12 cellular contexts compared by ENCODE assay signal in genomic region chr7:124762611-124763143, GRCh38. TPM values are rescaled to one million over a fixed set of nuclear protein-coding genes. Genes with fewer than 3 reads are reported as not detected.
A peak's percentile ranks its signal among the peaks of the same experiment; 100 is the strongest.
DNase-seq lines count a peak whose midpoint lies in the region; ATAC-seq and TF ChIP-seq lines count a peak whose summit lies in the region.
"Had no signal": no experiment of that assay in that cellular context is flagged by ENCODE, and none has a peak within 500 bp of the region (broad histone marks: within the 10 kb centered on the region; RNA-seq: fewer than 3 reads in every experiment).

No MANE protein-coding gene starts in this region.

- TF ChIP-seq RAD21 in SK-N-SH (IDR thresholded peaks at IDR 0.05; ENCODE audit: low read length): no peak

- no peak for TF ChIP-seq EP300 in SK-N-SH (IDR thresholded peaks at IDR 0.05; ENCODE audit: borderline replicate concordance in 1 of 2, low read depth in 1 of 2, low read length in 1 of 2)

- 50% methylated on average over 4 of the region's 4 CpGs for WGBS in SK-N-SH (ENCODE audit: low lambda C conversion rate)

- H3K9me3 Mint-ChIP-seq in activated CD8-positive, alpha-beta T cell treated with anti-CD3 and anti-CD28 coated beads, Interleukin-2, amount 10 ng/mL, durations not matched to agents 7 days and 5 days (ENCODE audit: insufficient read depth): no peaks in the 10 kb centered on the region

- H3K4me3 ChIP-seq in SK-N-SH (ENCODE audit: low read depth in 2 of 2, low read length in 1 of 2): no peak overlapping the region
- no peak overlapping the region for H3K4me3 ChIP-seq in colonic mucosa
- no peak overlapping the region for H3K4me3 ChIP-seq in upper lobe of right lung

- H3K36me3 ChIP-seq in SK-N-SH (replicated peaks in 1 of 2; ENCODE audit: control insufficient read depth in 1 of 2, insufficient read depth in 2 of 2, low read length in 1 of 2): no peaks in the 10 kb centered on the region
- no peaks in the 10 kb centered on the region for H3K36me3 ChIP-seq in colonic mucosa
- no peaks in the 10 kb centered on the region for H3K36me3 ChIP-seq in upper lobe of right lung

- H3K27me3 ChIP-seq in SK-N-SH (ENCODE audit: insufficient read depth): peaks cover 24% of the 10 kb centered on the region
- peaks cover 8% of the 10 kb centered on the region for H3K27me3 ChIP-seq in colonic mucosa
- peaks cover 43% of the 10 kb centered on the region for H3K27me3 ChIP-seq in upper lobe of right lung

- intact Hi-C loops in colonic mucosa (cut with DNase I): no loop called here
- intact Hi-C loops in upper lobe of right lung (cut with DNase I): no loop called here

- DNase-seq in SK-N-SH: no peak
- DNase-seq in colonic mucosa: peak; percentile 66
- DNase-seq in medulla oblongata (ENCODE audit: extremely low spot score): peak; percentile 81
- DNase-seq in upper lobe of right lung: no peak
- no peak for DNase-seq in NCI-H526 treated with DMSO at 0.1 percent for 48 hours (lab: John Stamatoyannopoulos, UW)
- DNase-seq in activated CD8-positive, alpha-beta T cell treated with anti-CD3 and anti-CD28 coated beads, Interleukin-2, amount 10 ng/mL, durations not matched to agents 7 days and 5 days: no peak
- no peak for DNase-seq in A172 (ENCODE audit: low spot score)
- DNase-seq: ACHN, amniotic stem cell, NCI-H2107, RPMI8226 had no signal

- ATAC-seq in SK-N-SH treated with all-trans-retinoic acid at 6 μM for 48 hours (no peak), upper lobe of right lung (no peak)
- ATAC-seq in activated CD8-positive, alpha-beta T cell treated with anti-CD3 and anti-CD28 coated beads, Interleukin-2, amount 10 ng/mL, durations not matched to agents 7 days and 5 days: no peak

- H3K9me3 ChIP-seq in SK-N-SH: no peaks in the 10 kb centered on the region
- H3K9me3 ChIP-seq in colonic mucosa: no peaks in the 10 kb centered on the region
- no peaks in the 10 kb centered on the region for H3K9me3 ChIP-seq in upper lobe of right lung

- H3K9me2 ChIP-seq in SK-N-SH: no peaks in the 10 kb centered on the region

- no peaks in the 10 kb centered on the region for H3F3A ChIP-seq in SK-N-SH (replicated peaks; ENCODE audit: insufficient read depth)

- no peaks in the 10 kb centered on the region for H4K20me1 ChIP-seq in SK-N-SH (ENCODE audit: insufficient read depth)

- peaks cover 11% of the 10 kb centered on the region for H3K4me1 Mint-ChIP-seq in activated CD8-positive, alpha-beta T cell treated with anti-CD3 and anti-CD28 coated beads, Interleukin-2, amount 10 ng/mL, durations not matched to agents 7 days and 5 days (ENCODE audit: low read depth)

- H3K4me1 ChIP-seq in SK-N-SH (ENCODE audit: control insufficient read depth in 1 of 2, insufficient read depth in 2 of 2, low read depth in 1 of 2, low read length in 1 of 2) (peaks cover 0 to 14% of the 10 kb centered on the region in 2 experiments; a peak in 1 of 4 replicates), colonic mucosa (no peaks in the 10 kb centered on the region), upper lobe of right lung (peaks cover 13% of the 10 kb centered on the region)

- no peaks in the 10 kb centered on the region for H3K79me2 ChIP-seq in SK-N-SH (ENCODE audit: insufficient read depth)

- H3K4me3 Mint-ChIP-seq in activated CD8-positive, alpha-beta T cell treated with anti-CD3 and anti-CD28 coated beads, Interleukin-2, amount 10 ng/mL, durations not matched to agents 7 days and 5 days: no peak overlapping the region

- TF ChIP-seq CTCF in SK-N-SH (IDR thresholded peaks at IDR 0.05) (no peak), colonic mucosa (IDR thresholded peaks at IDR 0.05) (no peak), upper lobe of right lung (IDR thresholded peaks at IDR 0.05) (no peak)

- H2AFZ ChIP-seq in SK-N-SH (ENCODE audit: low read depth): no peak overlapping the region

- CTCF ChIA-PET in SK-N-SH (lab: Yijun Ruan, JAX): interaction anchor here (0.5 to 1.3 kb wide), 2 partner anchors 15 to 22 kb away, joined by 3 read pairs; no protein-coding TSS in a partner anchor
- CTCF ChIA-PET in activated CD8-positive, alpha-beta T cell treated with anti-CD3 and anti-CD28 coated beads, Interleukin-2, amount 10 ng/mL, durations not matched to agents 7 days and 5 days (lab: Charles Lee): no interaction called here

- H3K27ac ChIP-seq in SK-N-SH (ENCODE audit: low read depth in 2 of 2, low read length in 1 of 2) (no peak overlapping the region), colonic mucosa (no peak overlapping the region), upper lobe of right lung (no peak overlapping the region)

- H3K9ac ChIP-seq in SK-N-SH (no peak overlapping the region), colonic mucosa (ENCODE audit: low read depth in 2 of 2, low read length in 2 of 2) (no peak overlapping the region)

- H3K27ac Mint-ChIP-seq in activated CD8-positive, alpha-beta T cell treated with anti-CD3 and anti-CD28 coated beads, Interleukin-2, amount 10 ng/mL, durations not matched to agents 7 days and 5 days: no peak overlapping the region

- no peak overlapping the region for H3K4me2 ChIP-seq in SK-N-SH

- POLR2A ChIA-PET in SK-N-SH (lab: Yijun Ruan, JAX): no interaction called here
- POLR2A ChIA-PET in activated CD8-positive, alpha-beta T cell treated with anti-CD3 and anti-CD28 coated beads, Interleukin-2, amount 10 ng/mL, durations not matched to agents 7 days and 5 days (lab: Charles Lee): no interaction called here

- no peaks in the 10 kb centered on the region for H3K36me3 Mint-ChIP-seq in activated CD8-positive, alpha-beta T cell treated with anti-CD3 and anti-CD28 coated beads, Interleukin-2, amount 10 ng/mL, durations not matched to agents 7 days and 5 days (ENCODE audit: low read depth)

- peaks cover 44% of the 10 kb centered on the region for H3K27me3 Mint-ChIP-seq in activated CD8-positive, alpha-beta T cell treated with anti-CD3 and anti-CD28 coated beads, Interleukin-2, amount 10 ng/mL, durations not matched to agents 7 days and 5 days (ENCODE audit: low read depth)

TF ChIP-seq in SK-N-SH treated with all-trans-retinoic acid at 6 μM for 48 hours, 23 proteins besides CTCF, POLR2A, EP300 and RAD21 (continues in another document):
- TF ChIP-seq ZFP3 (CRISPR knock-in tag; IDR thresholded peaks at IDR 0.05) (0 out of 2 replicates have a peak, but pooled peaks have one; percentile 33), OSR1 (CRISPR knock-in tag; IDR thresholded peaks at IDR 0.05) (no peak), ZNF8 (CRISPR knock-in tag; IDR thresholded peaks at IDR 0.05) (no peak), ZNF70 (CRISPR knock-in tag; IDR thresholded peaks at IDR 0.05) (no peak), PPARA (CRISPR knock-in tag; IDR thresholded peaks at IDR 0.05; ENCODE audit: borderline replicate concordance) (no peak)

TF ChIP-seq in SK-N-SH, 30 proteins besides CTCF, POLR2A, EP300 and RAD21 (continues in another document):
- TF ChIP-seq MAX (IDR thresholded peaks at IDR 0.05; ENCODE audit: low read depth) (no peak), NFIC (IDR thresholded peaks at IDR 0.05; ENCODE audit: borderline replicate concordance) (no peak), SMC3 (IDR thresholded peaks at IDR 0.05; ENCODE audit: low read depth, low read length) (no peak), REST (IDR thresholded peaks at IDR 0.05; ENCODE audit: low read depth, low read length) (no peak), EZH2phosphoT487 (IDR thresholded peaks at IDR 0.05; ENCODE audit: borderline replicate concordance, low read depth) (no peak), FOXJ3 (CRISPR knock-in tag; IDR thresholded peaks at IDR 0.05) (no peak), USF1 (IDR thresholded peaks at IDR 0.05; ENCODE audit: borderline replicate concordance, low read depth) (no peak), GABPA (IDR thresholded peaks at IDR 0.05; ENCODE audit: low read depth) (no peak), RXRA (IDR thresholded peaks at IDR 0.05; ENCODE audit: borderline replicate concordance, low read depth) (no peak)

RNA-seq across cellular contexts. Expression of gene GPR37, which starts 2.9 kb away (rescaled TPM):
- polyA plus RNA-seq in SK-N-SH (2012; rRNA removed): 0.03 TPM in 1 of 2 replicates, not detected in the other
- 0.03 and 0.05 TPM in 2 replicates for polyA plus RNA-seq in SK-N-SH (2012; cell fraction: cytosol; rRNA removed)
- polyA plus RNA-seq in SK-N-SH (2012; cell fraction: nucleus; rRNA removed): 0.02 TPM in 1 of 2 replicates, not detected in the other
- total RNA-seq in colonic mucosa (1 to 10 TPM in 1 of 2 donors, under 1 TPM in 1; 0.64 to 1.5 TPM), upper lobe of right lung (0.96 TPM)
- total RNA-seq in activated CD8-positive, alpha-beta T cell treated with anti-CD3 and anti-CD28 coated beads, Interleukin-2, amount 10 ng/mL, durations not matched to agents 7 days and 5 days: not detected
- 1.3 and 3.2 TPM in 2 replicates for total RNA-seq in A172 (2014; rRNA removed; shearing (Covaris generic))

Comparison
In these comparisons a context has a peak if more than half of its experiments do, and no peak if none do; other contexts are left out.
1. DNase-seq: peak in colonic mucosa (single experiment) and medulla oblongata (single experiment); none in SK-N-SH (single experiment), upper lobe of right lung (single experiment), NCI-H526 treated with DMSO at 0.1 percent for 48 hours (single experiment), activated CD8-positive, alpha-beta T cell treated with anti-CD3 and anti-CD28 coated beads, Interleukin-2, amount 10 ng/mL, durations not matched to agents 7 days and 5 days (single experiment) and A172 (single experiment).